ENCODE assay signal across 21 cellular contexts in genomic region chr12:33484161-33484560, GRCh38. TPM values are rescaled to one million over a fixed set of nuclear protein-coding genes. Genes with fewer than 3 reads are reported as not detected.
"Had no signal": no experiment of that assay in that cellular context is flagged by ENCODE, and none has a peak within 500 bp of the region (broad histone marks: within the 10 kb centered on the region; RNA-seq: fewer than 3 reads in every experiment).

No MANE protein-coding gene starts in this region.

- H3K4me2 ChIP-seq: KMS-11 had no signal

- H3K9ac ChIP-seq: KMS-11 had no signal

- H3K27ac ChIP-seq: KMS-11 had no signal

- DNase-seq: IMR-90, Kasumi-1, MM.1S, NCI-H1092 treated with DMSO at 0.1 percent for 48 hours, NCI-H1436, NCI-H187, NCI-H2029, NCI-H2081 treated with DMSO at 0.1 percent for 48 hours, NCI-H2171, NCI-H226, NCI-H446, NCI-H510A, NCI-H524 treated with DMSO at 0.1 percent for 48 hours, NCI-H69, NCI-H774, RPMI8226, SHP77 had no signal

- ATAC-seq: HepG2, SK-N-SH treated with all-trans-retinoic acid at 6 μM for 48 hours had no signal

RNA-seq across cellular contexts. Expression of gene SYT10, which starts 44.5 kb away (rescaled TPM):
- total RNA-seq: HepG2, IMR-90, SK-MEL-5 had no signal
- polyA plus RNA-seq: HepG2, IMR-90 had no signal
